Comparison of ENCODE assay signal across 28 cellular contexts in the genomic region with DNA sequence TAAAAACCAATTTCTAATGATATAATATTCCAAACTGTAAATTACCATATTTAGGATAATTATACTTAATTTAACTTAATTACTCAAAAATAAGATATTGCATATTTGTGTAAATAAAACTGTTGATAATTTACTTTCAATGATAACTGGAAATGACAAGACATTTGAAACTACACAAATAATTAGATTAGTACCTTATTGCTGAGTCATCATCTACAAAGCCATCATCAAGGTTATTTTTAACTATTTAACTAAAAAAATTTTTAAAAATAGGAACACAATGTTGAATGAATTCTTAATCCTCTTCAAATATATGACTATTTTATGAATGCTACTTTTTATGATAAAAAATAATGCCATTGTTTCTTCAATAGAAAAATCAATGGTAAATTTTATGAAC.
"Had no signal": no experiment of that assay in that cellular context is flagged by ENCODE, and none has a peak within 500 bp of the region (broad histone marks: within the 10 kb centered on the region; RNA-seq: fewer than 3 reads in every experiment).

No MANE protein-coding gene starts in this region.

- H3K36me3 Mint-ChIP-seq: memory B cell; stimulated activated memory B cell treated with anti-CD40 and anti-IgM and Interleukin-4, amounts not matched to agents 10 μg/mL and 1 μg/mL and 100 μg/mL, for 72 hours had no signal

- H3K4me1 Mint-ChIP-seq: memory B cell; natural killer cell; stimulated activated memory B cell treated with anti-CD40 and anti-IgM and Interleukin-4, amounts not matched to agents 10 μg/mL and 1 μg/mL and 100 μg/mL, for 72 hours had no signal

- ATAC-seq: foreskin keratinocyte; heart right ventricle; natural killer cell; psoas muscle; right cardiac atrium; stimulated activated memory B cell treated with anti-CD40 and anti-IgM and Interleukin-4, amounts not matched to agents 10 μg/mL and 1 μg/mL and 100 μg/mL, for 72 hours; stimulated activated naive CD8-positive, alpha-beta T cell treated with anti-CD3 and anti-CD28 coated beads, Interleukin-15, Interleukin-2, amounts not matched to agents 100 U/mL and 50 U/mL, for 24 hours; upper lobe of right lung had no signal

- H3K27ac ChIP-seq: colonic mucosa, esophagus muscularis mucosa, foreskin keratinocyte, heart right ventricle, psoas muscle, skin epidermis, spleen, thoracic aorta, transverse colon, upper lobe of right lung, uterus had no signal

- H3K27me3 ChIP-seq: colonic mucosa, esophagus muscularis mucosa, foreskin keratinocyte, heart right ventricle, spleen, transverse colon, upper lobe of right lung, uterus had no signal

- H3K4me1 ChIP-seq: colonic mucosa, esophagus muscularis mucosa, foreskin keratinocyte, heart right ventricle, psoas muscle, spleen, transverse colon, upper lobe of right lung, uterus had no signal

- H3K27ac Mint-ChIP-seq: dendritic cell treated with granulocyte-macrophage colony-stimulating factor and Interleukin-4, amounts not matched to agents 40 ng/mL and 50 ng/mL, for 4 days; endodermal cell; memory B cell; natural killer cell; stimulated activated memory B cell treated with anti-CD40 and anti-IgM and Interleukin-4, amounts not matched to agents 10 μg/mL and 1 μg/mL and 100 μg/mL, for 72 hours had no signal

- H3K4me3 Mint-ChIP-seq: dendritic cell treated with granulocyte-macrophage colony-stimulating factor and Interleukin-4, amounts not matched to agents 40 ng/mL and 50 ng/mL, for 4 days; endodermal cell; memory B cell; natural killer cell; stimulated activated memory B cell treated with anti-CD40 and anti-IgM and Interleukin-4, amounts not matched to agents 10 μg/mL and 1 μg/mL and 100 μg/mL, for 72 hours had no signal

- DNase-seq: colonic mucosa; effector CD8-positive, alpha-beta T cell; endodermal cell; foreskin keratinocyte; glutamatergic neuron; heart right ventricle; hippocampal formation; islet precursor cell; natural killer cell; occipital lobe; posterior cingulate gyrus; psoas muscle; right cardiac atrium; spleen; stimulated activated CD4-positive, alpha-beta T cell treated with anti-CD3 and anti-CD28 coated beads, Interleukin-4, amount 100 ng/mL, for 4 hours; stimulated activated naive CD8-positive, alpha-beta T cell treated with anti-CD3 and anti-CD28 coated beads, Interleukin-15, Interleukin-2, amounts not matched to agents 100 U/mL and 50 U/mL, for 24 hours; substantia nigra; transverse colon; upper lobe of right lung; uterus had no signal

- H3K9me3 Mint-ChIP-seq: endodermal cell; stimulated activated memory B cell treated with anti-CD40 and anti-IgM and Interleukin-4, amounts not matched to agents 10 μg/mL and 1 μg/mL and 100 μg/mL, for 72 hours had no signal

- H3K36me3 ChIP-seq: colonic mucosa, esophagus muscularis mucosa, heart right ventricle, spleen, thoracic aorta, transverse colon, upper lobe of right lung, uterus had no signal

- H3K4me3 ChIP-seq: colonic mucosa, esophagus muscularis mucosa, heart right ventricle, lung, psoas muscle, skin epidermis, spleen, thoracic aorta, transverse colon, upper lobe of right lung, uterus had no signal

- H3K27me3 Mint-ChIP-seq: dendritic cell treated with granulocyte-macrophage colony-stimulating factor and Interleukin-4, amounts not matched to agents 40 ng/mL and 50 ng/mL, for 4 days; memory B cell; stimulated activated memory B cell treated with anti-CD40 and anti-IgM and Interleukin-4, amounts not matched to agents 10 μg/mL and 1 μg/mL and 100 μg/mL, for 72 hours had no signal

- H3K9me3 ChIP-seq: colonic mucosa, esophagus muscularis mucosa, psoas muscle, thoracic aorta, transverse colon, upper lobe of right lung, uterus had no signal

- FAIRE-seq: endothelial cell of umbilical vein had no signal
